ENCODE assay signal across 9 cellular contexts in the genomic region with DNA sequence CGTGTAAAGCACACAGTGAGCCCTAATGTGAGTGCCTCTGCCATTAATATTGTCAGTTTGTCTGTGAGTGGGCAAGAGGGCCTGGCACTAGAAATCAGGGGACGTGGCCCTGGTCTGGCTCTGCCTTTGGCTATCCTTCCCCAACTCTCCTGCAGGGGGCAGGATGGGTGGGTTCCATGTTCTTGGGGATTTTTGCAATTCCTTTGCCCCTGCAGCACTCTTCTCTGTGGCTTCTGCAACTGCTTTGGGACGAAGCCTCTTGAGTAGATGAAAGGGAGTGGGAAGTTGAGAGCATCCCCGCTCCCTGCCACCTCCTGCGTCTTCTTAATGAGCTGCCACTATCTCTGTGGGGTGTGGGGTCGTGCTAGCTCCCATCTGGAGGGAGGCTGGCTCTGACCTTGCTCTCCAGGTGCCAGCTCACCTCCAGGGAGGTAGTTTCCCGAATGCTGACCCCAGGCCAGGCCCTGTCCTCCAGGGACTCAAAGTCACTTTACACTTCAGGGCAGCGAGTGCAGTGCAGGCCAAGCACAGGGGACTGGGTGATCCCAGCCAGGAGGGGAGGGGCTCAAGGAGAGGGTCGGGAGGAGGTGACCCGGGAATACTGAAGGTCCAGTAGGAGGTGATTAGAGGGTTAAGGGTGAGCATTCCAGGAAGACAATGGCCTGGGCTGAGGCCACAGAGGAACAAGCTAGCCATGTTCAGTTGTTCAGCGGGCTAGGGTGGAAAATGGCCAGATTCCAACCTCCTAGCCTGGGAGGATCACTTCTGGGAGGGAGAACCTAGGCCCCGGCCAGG.
DNase-seq lines count a peak whose midpoint lies in the region; TF ChIP-seq lines count a peak whose summit lies in the region.
"Had no signal": no experiment of that assay in that cellular context is flagged by ENCODE, and none has a peak within 500 bp of the region (broad histone marks: within the 10 kb centered on the region; RNA-seq: fewer than 3 reads in every experiment).

No MANE protein-coding gene starts in this region.

- H3K4me3 ChIP-seq in WI38 (ENCODE audit: low read depth, low read length): no peak overlapping the region

- no peak overlapping the region for H3K27ac ChIP-seq in C4-2B

- peak; percentile 74 for DNase-seq in islet precursor cell
- DNase-seq in A172 (ENCODE audit: low spot score): no peak
- no peak for DNase-seq in NOMO-1 treated with dmso at 0.1 percent for 144 hours (lab: John Stamatoyannopoulos, UW; ENCODE audit: unreplicated experiment)
- DNase-seq in NCI-H1092 treated with DMSO at 0.1 percent for 48 hours (lab: John Stamatoyannopoulos, UW): no peak
- DNase-seq in SK-N-DZ (ENCODE audit: low spot score): no peak
- DNase-seq: NCI-H446 treated with DMSO at 0.1 percent for 48 hours had no signal

- TF ChIP-seq CTCF in C4-2B (conservative IDR thresholded peaks at IDR 0.05) (peak; percentile 53), GM12874 (IDR thresholded peaks at IDR 0.05; ENCODE audit: insufficient read depth, low read depth, low read length) (peak; percentile 50; the same call in 1 of the 2 replicates), WI38 (IDR thresholded peaks at IDR 0.05; ENCODE audit: low read depth, low read length) (peak; percentile 46)
